In the genomic region with DNA sequence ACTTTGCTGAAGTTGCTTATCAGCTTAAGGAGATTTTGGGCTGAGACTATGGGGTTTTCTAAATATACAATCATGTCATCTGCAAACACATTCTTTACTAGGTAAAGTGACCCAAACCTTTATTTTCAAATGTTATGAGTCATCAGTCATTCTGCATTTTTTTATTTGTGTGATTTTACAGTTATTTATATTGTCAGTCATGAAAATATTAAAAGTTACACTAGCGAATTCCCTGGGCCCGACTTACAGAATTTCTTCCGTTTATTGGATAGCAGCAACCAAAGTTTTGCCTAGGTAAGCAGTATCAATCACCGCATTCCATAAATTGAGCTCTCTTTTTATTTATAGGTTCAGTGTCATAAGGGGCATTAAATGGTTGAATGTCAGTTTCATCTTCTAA, we compare ENCODE assay signal across 4 cellular contexts. TPM values are rescaled to one million over a fixed set of nuclear protein-coding genes. Genes with fewer than 3 reads are reported as not detected.
"Had no signal": no experiment of that assay in that cellular context is flagged by ENCODE, and none has a peak within 500 bp of the region (broad histone marks: within the 10 kb centered on the region; RNA-seq: fewer than 3 reads in every experiment).

No MANE protein-coding gene starts in this region.

- ATAC-seq: GM12878 had no signal

- H3K4me3 ChIP-seq: GM12878 had no signal

- DNase-seq: GDM1, GF-D8 had no signal

RNA-seq across cellular contexts. Expression of gene OR2M5, which starts 13.8 kb away (rescaled TPM):
- total RNA-seq: G401, GM12878 had no signal
- polyA plus RNA-seq: GM12878 had no signal

RNA-seq across cellular contexts. Expression of gene OR2M2, which starts 15.9 kb away (rescaled TPM):
- total RNA-seq: G401, GM12878 had no signal
- polyA plus RNA-seq: GM12878 had no signal

RNA-seq across cellular contexts. Expression of gene OR2M3, which starts 38.3 kb away (rescaled TPM):
- total RNA-seq: G401, GM12878 had no signal
